In genomic region chr10:123841560-123841959, GRCh38 we compare ENCODE assay signal across 34 cellular contexts. TPM values are rescaled to one million over a fixed set of nuclear protein-coding genes. Genes with fewer than 3 reads are reported as not detected.
"Had no signal": no experiment of that assay in that cellular context is flagged by ENCODE, and none has a peak within 500 bp of the region (broad histone marks: within the 10 kb centered on the region; RNA-seq: fewer than 3 reads in every experiment).

No MANE protein-coding gene starts in this region.

- H3K9me3 ChIP-seq: SJCRH30 had no signal

- H3K4me3 Mint-ChIP-seq: activated CD4-positive, alpha-beta memory T cell treated with anti-CD3 and anti-CD28 coated beads, Interleukin-2, amount 10 ng/mL, durations not matched to agents 7 days and 5 days; activated CD8-positive, alpha-beta memory T cell treated with anti-CD3 and anti-CD28 coated beads, Interleukin-2, amount 10 ng/mL, durations not matched to agents 7 days and 5 days; activated naive CD4-positive, alpha-beta T cell treated with anti-CD3 and anti-CD28 coated beads, Interleukin-2, amount 10 ng/mL, durations not matched to agents 7 days and 5 days; activated naive CD8-positive, alpha-beta T cell; activated naive CD8-positive, alpha-beta T cell treated with anti-CD3 and anti-CD28 coated beads, Interleukin-2, amount 50 U/mL, for 24 hours; brain had no signal

- H3K27me3 Mint-ChIP-seq: activated CD4-positive, alpha-beta memory T cell treated with anti-CD3 and anti-CD28 coated beads, Interleukin-2, amount 10 ng/mL, durations not matched to agents 7 days and 5 days; activated naive CD4-positive, alpha-beta T cell treated with anti-CD3 and anti-CD28 coated beads, Interleukin-2, amount 10 ng/mL, durations not matched to agents 7 days and 5 days; activated naive CD8-positive, alpha-beta T cell had no signal

- H3K27ac Mint-ChIP-seq: activated CD4-positive, alpha-beta memory T cell treated with anti-CD3 and anti-CD28 coated beads, Interleukin-2, amount 10 ng/mL, durations not matched to agents 7 days and 5 days; activated CD8-positive, alpha-beta memory T cell treated with anti-CD3 and anti-CD28 coated beads, Interleukin-2, amount 10 ng/mL, durations not matched to agents 7 days and 5 days; activated naive CD4-positive, alpha-beta T cell treated with anti-CD3 and anti-CD28 coated beads, Interleukin-2, amount 10 ng/mL, durations not matched to agents 7 days and 5 days; activated naive CD8-positive, alpha-beta T cell; activated naive CD8-positive, alpha-beta T cell treated with anti-CD3 and anti-CD28 coated beads, Interleukin-2, amount 50 U/mL, for 24 hours; brain had no signal

- H3K9me3 Mint-ChIP-seq: activated CD4-positive, alpha-beta memory T cell treated with anti-CD3 and anti-CD28 coated beads, Interleukin-2, amount 10 ng/mL, durations not matched to agents 7 days and 5 days had no signal

- ATAC-seq: activated CD8-positive, alpha-beta memory T cell treated with anti-CD3 and anti-CD28 coated beads, Interleukin-2, amount 10 ng/mL, durations not matched to agents 7 days and 5 days; activated naive CD8-positive, alpha-beta T cell treated with anti-CD3 and anti-CD28 coated beads, Interleukin-2, amount 50 U/mL, for 24 hours; K562; Panc1 had no signal

- FAIRE-seq: bronchial epithelial cell, K562 had no signal

- H3K4me3 ChIP-seq: K562, SJCRH30, SK-N-MC had no signal

- H3K27ac ChIP-seq: SJCRH30, SK-N-MC, WERI-Rb-1 had no signal

- DNase-seq: activated CD4-positive, alpha-beta memory T cell treated with anti-CD3 and anti-CD28 coated beads, Interleukin-2, amount 10 ng/mL, durations not matched to agents 7 days and 5 days; activated CD4-positive, alpha-beta T cell treated with anti-CD3 and anti-CD28 coated beads for 1 hour; activated CD4-positive, alpha-beta T cell treated with anti-CD3 and anti-CD28 coated beads for 48 hours; activated CD4-positive, CD25-positive, alpha-beta regulatory T cell; activated CD8-positive, alpha-beta memory T cell treated with anti-CD3 and anti-CD28 coated beads for 24 hours; activated CD8-positive, alpha-beta memory T cell treated with anti-CD3 and anti-CD28 coated beads, Interleukin-2, amount 10 ng/mL, durations not matched to agents 7 days and 5 days; activated CD8-positive, alpha-beta memory T cell treated with anti-CD3 and anti-CD28 coated beads, Interleukin-2, amount 50 U/mL, for 48 hours; activated effector memory CD4-positive, alpha-beta T cell treated with Interleukin-2 at 50 U/mL for 16 hours; activated naive CD4-positive, alpha-beta T cell treated with anti-CD3 and anti-CD28 coated beads, Interleukin-2, amount 10 ng/mL, durations not matched to agents 7 days and 5 days; activated naive CD8-positive, alpha-beta T cell treated with anti-CD3 and anti-CD28 coated beads, Interleukin-2, amount 50 U/mL, for 24 hours; activated T-cell treated with anti-CD3 and anti-CD28 coated beads, Interleukin-2, amount 50 U/mL, for 48 hours; anterior cingulate cortex; NCI-H1105; NCI-H1417 treated with DMSO at 0.1 percent for 48 hours; NCI-H187 treated with DMSO at 0.1 percent for 48 hours; NCI-H2081; NCI-H226; NCI-H446 treated with DMSO at 0.1 percent for 48 hours; NCI-H524; NCI-H69; NCI-H82; SHP77; SJCRH30; T1000; WERI-Rb-1 had no signal

- H3K27me3 ChIP-seq: SJCRH30 had no signal

- H3K36me3 ChIP-seq: SJCRH30, WERI-Rb-1 had no signal

- H3K36me3 Mint-ChIP-seq: activated CD8-positive, alpha-beta memory T cell treated with anti-CD3 and anti-CD28 coated beads, Interleukin-2, amount 10 ng/mL, durations not matched to agents 7 days and 5 days; activated naive CD4-positive, alpha-beta T cell treated with anti-CD3 and anti-CD28 coated beads, Interleukin-2, amount 10 ng/mL, durations not matched to agents 7 days and 5 days; activated naive CD8-positive, alpha-beta T cell; brain had no signal

- H3K4me1 ChIP-seq: SJCRH30 had no signal

- H3K4me1 Mint-ChIP-seq: activated CD4-positive, alpha-beta memory T cell treated with anti-CD3 and anti-CD28 coated beads, Interleukin-2, amount 10 ng/mL, durations not matched to agents 7 days and 5 days; activated CD8-positive, alpha-beta memory T cell treated with anti-CD3 and anti-CD28 coated beads, Interleukin-2, amount 10 ng/mL, durations not matched to agents 7 days and 5 days; activated naive CD4-positive, alpha-beta T cell treated with anti-CD3 and anti-CD28 coated beads, Interleukin-2, amount 10 ng/mL, durations not matched to agents 7 days and 5 days; activated naive CD8-positive, alpha-beta T cell treated with anti-CD3 and anti-CD28 coated beads, Interleukin-2, amount 50 U/mL, for 24 hours had no signal

RNA-seq across cellular contexts. Expression of gene CPXM2, which starts 50.0 kb away (rescaled TPM):
- total RNA-seq: activated CD4-positive, alpha-beta memory T cell treated with anti-CD3 and anti-CD28 coated beads, Interleukin-2, amount 10 ng/mL, durations not matched to agents 7 days and 5 days; activated CD8-positive, alpha-beta memory T cell treated with anti-CD3 and anti-CD28 coated beads, Interleukin-2, amount 10 ng/mL, durations not matched to agents 7 days and 5 days; K562; M059J; SJCRH30; T-helper 1 cell treated with Interleukin-12 subunit alpha and Interleukin-12 subunit beta and Interleukin-4 antibody, amounts not matched to agents 30 ng/mL and 1 ng/mL, for 36 hours; T-helper 2 cell treated with Interferon-gamma antibody and Interleukin-4, amounts not matched to agents 100 ng/mL and 5 ng/mL, for 36 hours had no signal
- polyA plus RNA-seq: K562 had no signal
